1 cellular context compared by ENCODE assay signal in genomic region chr5:143436871-143437270, GRCh38.
TF ChIP-seq lines count a peak whose summit lies in the region.

No MANE protein-coding gene starts in this region.

TF ChIP-seq in IMR-90, 13 proteins besides CTCF, POLR2A, EP300 and RAD21:
- TF ChIP-seq CEBPB (IDR thresholded peaks at IDR 0.05; ENCODE audit: low read depth, low read length) (no peak), NFE2L2 (IDR thresholded peaks at IDR 0.05; ENCODE audit: low read depth, low read length) (no peak), MAFK (IDR thresholded peaks at IDR 0.05; ENCODE audit: low read depth, low read length) (no peak), RFX5 (IDR thresholded peaks at IDR 0.05; ENCODE audit: low read depth, low read length) (no peak)
- TF ChIP-seq, protein P1, sequence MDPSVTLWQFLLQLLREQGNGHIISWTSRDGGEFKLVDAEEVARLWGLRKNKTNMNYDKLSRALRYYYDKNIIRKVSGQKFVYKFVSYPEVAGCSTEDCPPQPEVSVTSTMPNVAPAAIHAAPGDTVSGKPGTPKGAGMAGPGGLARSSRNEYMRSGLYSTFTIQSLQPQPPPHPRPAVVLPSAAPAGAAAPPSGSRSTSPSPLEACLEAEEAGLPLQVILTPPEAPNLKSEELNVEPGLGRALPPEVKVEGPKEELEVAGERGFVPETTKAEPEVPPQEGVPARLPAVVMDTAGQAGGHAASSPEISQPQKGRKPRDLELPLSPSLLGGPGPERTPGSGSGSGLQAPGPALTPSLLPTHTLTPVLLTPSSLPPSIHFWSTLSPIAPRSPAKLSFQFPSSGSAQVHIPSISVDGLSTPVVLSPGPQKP (IDR thresholded peaks at IDR 0.05; ENCODE audit: borderline replicate concordance, low read depth, low read length), result no peak
